In genomic region chr1:63593887-63594617, GRCh38 we compare ENCODE assay signal across 1 cellular context.
TF ChIP-seq lines count a peak whose summit lies in the region.

No MANE protein-coding gene starts in this region.

TF ChIP-seq in WTC11, 78 proteins besides CTCF, POLR2A, EP300 and RAD21 (continued from another document):
- TF ChIP-seq ARID4B (CRISPR knock-in tag; IDR thresholded peaks at IDR 0.05; ENCODE audit: borderline replicate concordance) = peak; percentile 21; the same call in 1 of the 2 replicates
- TF ChIP-seq NR2C2 (CRISPR knock-in tag; IDR thresholded peaks at IDR 0.05) = no peak
- TF ChIP-seq SOX15 (CRISPR knock-in tag; IDR thresholded peaks at IDR 0.05) = no peak
- TF ChIP-seq SMAD3 (CRISPR knock-in tag; IDR thresholded peaks at IDR 0.05; ENCODE audit: borderline replicate concordance) = 0 out of 2 replicates have a peak, but pooled peaks have one; percentile 66
- no peak for TF ChIP-seq AFF4 (CRISPR knock-in tag; IDR thresholded peaks at IDR 0.05; ENCODE audit: borderline replicate concordance)
- peak; percentile 91 for TF ChIP-seq ZNF232 (CRISPR knock-in tag; IDR thresholded peaks at IDR 0.05)
- TF ChIP-seq ELF4 (CRISPR knock-in tag; IDR thresholded peaks at IDR 0.05; ENCODE audit: low read depth) = no peak
- no peak for TF ChIP-seq PRDM15 (CRISPR knock-in tag; IDR thresholded peaks at IDR 0.05)
- no peak for TF ChIP-seq TEAD1 (CRISPR knock-in tag; IDR thresholded peaks at IDR 0.05)
- no peak for TF ChIP-seq ATF6 (CRISPR knock-in tag; IDR thresholded peaks at IDR 0.05)
- TF ChIP-seq HMGXB4 (CRISPR knock-in tag; IDR thresholded peaks at IDR 0.05) = no peak; the same call in 1 of the 2 replicates
- TF ChIP-seq ZNF396 (CRISPR knock-in tag; IDR thresholded peaks at IDR 0.05; ENCODE audit: borderline replicate concordance) = no peak
- no peak for TF ChIP-seq ATF1 (CRISPR knock-in tag; IDR thresholded peaks at IDR 0.05)
TF ChIP-seq in WTC11: peak in this region for 8.
